Comparison of ENCODE assay signal across 8 cellular contexts in genomic region chr2:6826081-6826913, GRCh38. TPM values are rescaled to one million over a fixed set of nuclear protein-coding genes. Genes with fewer than 3 reads are reported as not detected.
A peak's percentile ranks its signal among the peaks of the same experiment; 100 is the strongest.
DNase-seq lines count a peak whose midpoint lies in the region; ATAC-seq, FAIRE-seq and TF ChIP-seq lines count a peak whose summit lies in the region.

No MANE protein-coding gene starts in this region.

- ATAC-seq in GM19395 (IDR thresholded peaks at IDR 0.05; ENCODE audit: unreplicated experiment) (peak; percentile 97), HG03432 (IDR thresholded peaks at IDR 0.05; ENCODE audit: unreplicated experiment) (peak; percentile 98)

- no peaks in the 10 kb centered on the region for H3K9me3 ChIP-seq in hepatocyte (ENCODE audit: low read depth)

- no peak overlapping the region for H3K4me3 ChIP-seq in hepatocyte

- 45% methylated on average over 4 of the region's 4 CpGs for WGBS in hepatocyte (ENCODE audit: low lambda C conversion rate, missing lambda C conversion rate)

- H3K79me2 ChIP-seq in hepatocyte = no peaks in the 10 kb centered on the region

- FAIRE-seq in D721Med (lab: Jason Lieb, UNC) = no peak

- no peaks in the 10 kb centered on the region for H4K20me1 ChIP-seq in hepatocyte (ENCODE audit: insufficient read depth, poor library complexity, severe bottlenecking)

- H2AFZ ChIP-seq in hepatocyte = no peak overlapping the region

- DNase-seq in D721Med (ENCODE audit: insufficient read length, low spot score) (no peak), RKO (ENCODE audit: low spot score) (peak; percentile 97), hepatocyte (ENCODE audit: low spot score) (peak; percentile 52), NCI-H1436 (lab: John Stamatoyannopoulos, UW) (no peak)
- DNase-seq in activated gamma-delta T cell treated with anti-CD3 and anti-CD28 coated beads, Interleukin-2, amount 50 U/mL, for 16 hours (ENCODE audit: low read depth) = peak; percentile 30
- peak; percentile 68 for DNase-seq in stimulated activated CD4-positive, alpha-beta T cell treated with anti-CD3 and anti-CD28 coated beads, Interleukin-4, amount 100 ng/mL, for 24 hours

- TF ChIP-seq CTCF in D721Med (IDR thresholded peaks at IDR 0.05; ENCODE audit: insufficient read depth, missing control alignments) (peak; percentile 28), hepatocyte (IDR thresholded peaks at IDR 0.05; ENCODE audit: poor library complexity) (peak; percentile 49)

- peaks cover 6% of the 10 kb centered on the region for H3K4me1 ChIP-seq in hepatocyte (ENCODE audit: insufficient read depth)

- no peaks in the 10 kb centered on the region for H3K27me3 ChIP-seq in hepatocyte

- H3K27ac ChIP-seq in hepatocyte = no peak overlapping the region

- H3K9me2 ChIP-seq in hepatocyte (replicated peaks; ENCODE audit: insufficient read depth) = no peaks in the 10 kb centered on the region

- no peak overlapping the region for H3K4me2 ChIP-seq in hepatocyte

- no peaks in the 10 kb centered on the region for H3K36me3 ChIP-seq in hepatocyte (replicated peaks; ENCODE audit: insufficient read depth, low read depth)

RNA-seq across cellular contexts. Expression of gene CMPK2, which starts 39.4 kb away (rescaled TPM):
- total RNA-seq in hepatocyte = 5.4 and 7.0 TPM in 2 replicates
- 2.6 and 4.1 TPM in 2 replicates for polyA plus RNA-seq in hepatocyte

RNA-seq across cellular contexts. Expression of gene RSAD2, which starts 51.3 kb away (rescaled TPM):
- total RNA-seq in hepatocyte = 1.3 and 1.6 TPM in 2 replicates
- 1.1 and 2.9 TPM in 2 replicates for polyA plus RNA-seq in hepatocyte

Comparison
In these comparisons a context has a peak if more than half of its experiments do, and no peak if none do; other contexts are left out.
1. DNase-seq: peak in RKO (single experiment), activated gamma-delta T cell treated with anti-CD3 and anti-CD28 coated beads, Interleukin-2, amount 50 U/mL, for 16 hours (single experiment), hepatocyte (single experiment) and stimulated activated CD4-positive, alpha-beta T cell treated with anti-CD3 and anti-CD28 coated beads, Interleukin-4, amount 100 ng/mL, for 24 hours (single experiment); none in D721Med (single experiment) and NCI-H1436 (single experiment).